7 cellular contexts compared by ENCODE assay signal in genomic region chr7:44087914-44088838, GRCh38. TPM values are rescaled to one million over a fixed set of nuclear protein-coding genes. Genes with fewer than 3 reads are reported as not detected.
A peak's percentile ranks its signal among the peaks of the same experiment; 100 is the strongest.
DNase-seq lines count a peak whose midpoint lies in the region; ATAC-seq, FAIRE-seq and TF ChIP-seq lines count a peak whose summit lies in the region.
"Had no signal": no experiment of that assay in that cellular context is flagged by ENCODE, and none has a peak within 500 bp of the region (broad histone marks: within the 10 kb centered on the region; RNA-seq: fewer than 3 reads in every experiment).

No MANE protein-coding gene starts in this region.

- peak overlapping the region; percentile 25; the same call in 1 of the 2 replicates for H3K4me3 ChIP-seq in GM23248
- H3K4me3 ChIP-seq in neural progenitor cell = no peak overlapping the region

- H3K9me3 Mint-ChIP-seq in neural progenitor cell = no peaks in the 10 kb centered on the region

- no peaks in the 10 kb centered on the region for H3K9me3 ChIP-seq in GM23248 (ENCODE audit: low read depth)
- no peaks in the 10 kb centered on the region for H3K9me3 ChIP-seq in neural progenitor cell (ENCODE audit: low read depth)

- H2AFZ ChIP-seq in GM23248 = peak overlapping the region; percentile 18
- no peak overlapping the region for H2AFZ ChIP-seq in neural progenitor cell (replicated peaks)

- WGBS in GM23248 (ENCODE audit: low coverage in 1 of 2, low lambda C conversion rate in 2 of 2, missing lambda C conversion rate in 2 of 2), 2 experiments = 2% methylated on average over 19 to 20 of the region's 20 CpGs

- H3K4me1 ChIP-seq in GM23248 (ENCODE audit: insufficient read depth) (peaks cover 53% of the 10 kb centered on the region), neural progenitor cell (no peaks in the 10 kb centered on the region)

- H3K4me1 Mint-ChIP-seq in neural progenitor cell = peaks cover 3% of the 10 kb centered on the region

- H3K27ac ChIP-seq in GM23248 (peak overlapping the region; percentile 99), neural progenitor cell (no peak overlapping the region)

- no peak for TF ChIP-seq CTCF in neural progenitor cell (IDR thresholded peaks at IDR 0.05)
- no peak for TF ChIP-seq CTCF in D721Med (IDR thresholded peaks at IDR 0.05; ENCODE audit: insufficient read depth, missing control alignments)

- H4K20me1 ChIP-seq in GM23248 (ENCODE audit: insufficient read depth) = no peaks in the 10 kb centered on the region
- H4K20me1 ChIP-seq in neural progenitor cell (ENCODE audit: low read depth) = no peaks in the 10 kb centered on the region

- no peak for FAIRE-seq in D721Med (lab: Jason Lieb, UNC)

- H3K9ac ChIP-seq in GM23248 (peak overlapping the region; percentile 79), neural progenitor cell (no peak overlapping the region)

- H3K4me2 ChIP-seq in GM23248 (ENCODE audit: unreplicated experiment) (peak overlapping the region; percentile 44), neural progenitor cell (no peak overlapping the region)

- H3K79me2 ChIP-seq in GM23248 (ENCODE audit: insufficient read depth) (no peaks in the 10 kb centered on the region), neural progenitor cell (ENCODE audit: low read depth) (no peaks in the 10 kb centered on the region)

- peaks cover 5% of the 10 kb centered on the region for H3K27me3 Mint-ChIP-seq in neural progenitor cell (ENCODE audit: insufficient read depth, low read depth)

- no peak for ATAC-seq in HG03108 (IDR thresholded peaks at IDR 0.05; ENCODE audit: unreplicated experiment)

- DNase-seq in GM23248 = peak; percentile 96
- peak; percentile 80 for DNase-seq in dedifferentiated amniotic fluid mesenchymal stem cell (ENCODE audit: extremely low spot score)
- DNase-seq in neural progenitor cell (ENCODE audit: low spot score) = no peak
- DNase-seq in D721Med (ENCODE audit: insufficient read length, low spot score) = no peak
- DNase-seq in stimulated activated CD4-positive, alpha-beta T cell treated with anti-CD3 and anti-CD28 coated beads, Interleukin-4, amount 100 ng/mL, for 1 hour = no peak
- DNase-seq: activated CD4-positive, alpha-beta T cell treated with anti-CD3 and anti-CD28 coated beads for 48 hours had no signal

- H3F3A ChIP-seq in GM23248 (ENCODE audit: insufficient read depth) = peaks cover 49% of the 10 kb centered on the region
- no peaks in the 10 kb centered on the region for H3F3A ChIP-seq in neural progenitor cell (ENCODE audit: low read depth)

- no peaks in the 10 kb centered on the region for H3K27me3 ChIP-seq in GM23248 (replicated peaks; ENCODE audit: insufficient read depth)
- H3K27me3 ChIP-seq in neural progenitor cell = peaks cover 14% of the 10 kb centered on the region

- no peaks in the 10 kb centered on the region for H3K36me3 Mint-ChIP-seq in neural progenitor cell

- H3K36me3 ChIP-seq in GM23248 (ENCODE audit: low read depth) (no peaks in the 10 kb centered on the region), neural progenitor cell (no peaks in the 10 kb centered on the region)

- no peak overlapping the region for H3K4me3 Mint-ChIP-seq in neural progenitor cell

- no peaks in the 10 kb centered on the region for H3K9me2 ChIP-seq in GM23248 (ENCODE audit: insufficient read depth)

- peak overlapping the region; percentile 4 for H3K27ac Mint-ChIP-seq in neural progenitor cell

- in situ Hi-C loops in GM23248 (cut with MboI) = loop anchor here (5.0 kb wide), 1 partner anchor 49 kb away; no protein-coding TSS in a partner anchor

RNA-seq across cellular contexts. Expression of gene POLM, which starts 5.8 kb away (rescaled TPM):
- 13.9 and 20.3 TPM in 2 replicates for total RNA-seq in GM23248 (2014; rRNA removed; shearing (Covaris generic))
- polyA plus RNA-seq in GM23248 (2016; fragmentation: Nextera tagmentation; extraction: Ambion mirVana) = 10.7 and 12.9 TPM in 2 replicates
- total RNA-seq in neural progenitor cell (ENCODE audit: low replicate concordance) = 5.9 and 16.4 TPM in 2 replicates

RNA-seq across cellular contexts. Expression of gene AEBP1, which starts 16.0 kb away (rescaled TPM):
- 53.0 and 63.2 TPM in 2 replicates for total RNA-seq in GM23248 (2014; rRNA removed; shearing (Covaris generic))
- 46.6 and 47.0 TPM in 2 replicates for polyA plus RNA-seq in GM23248 (2016; fragmentation: Nextera tagmentation; extraction: Ambion mirVana)
- total RNA-seq in neural progenitor cell (ENCODE audit: low replicate concordance) = 4.5 and 16.7 TPM in 2 replicates

RNA-seq across cellular contexts. Expression of gene PGAM2, which starts 22.8 kb away (rescaled TPM):
- not detected in 2 replicates for total RNA-seq in GM23248 (2014; rRNA removed; shearing (Covaris generic))
- polyA plus RNA-seq in GM23248 (2016; fragmentation: Nextera tagmentation; extraction: Ambion mirVana) = not detected in 2 replicates
- 11.2 and 11.3 TPM in 2 replicates for total RNA-seq in neural progenitor cell (ENCODE audit: low replicate concordance)

RNA-seq across cellular contexts. Expression of gene POLD2, which starts 35.2 kb away (rescaled TPM):
- total RNA-seq in GM23248 (2014; rRNA removed; shearing (Covaris generic)) = 100 and 107 TPM in 2 replicates
- 164 and 166 TPM in 2 replicates for polyA plus RNA-seq in GM23248 (2016; fragmentation: Nextera tagmentation; extraction: Ambion mirVana)
- total RNA-seq in neural progenitor cell (ENCODE audit: low replicate concordance) = 126 and 232 TPM in 2 replicates

RNA-seq across cellular contexts. Expression of gene DBNL, which starts 43.7 kb away (rescaled TPM):
- total RNA-seq in GM23248 (2014; rRNA removed; shearing (Covaris generic)) = 175 and 196 TPM in 2 replicates
- polyA plus RNA-seq in GM23248 (2016; fragmentation: Nextera tagmentation; extraction: Ambion mirVana) = 145 and 163 TPM in 2 replicates
- total RNA-seq in neural progenitor cell (ENCODE audit: low replicate concordance) = 31.4 and 59.5 TPM in 2 replicates

Comparison
In these comparisons a context has a peak if more than half of its experiments do, and no peak if none do; other contexts are left out.
1. DNase-seq: peak in GM23248 (single experiment) and dedifferentiated amniotic fluid mesenchymal stem cell (single experiment); none in neural progenitor cell (single experiment), D721Med (single experiment) and stimulated activated CD4-positive, alpha-beta T cell treated with anti-CD3 and anti-CD28 coated beads, Interleukin-4, amount 100 ng/mL, for 1 hour (single experiment).
2. RNA of gene PGAM2, which starts 22.8 kb away (total RNA-seq): 11.2 to 11.3 TPM in neural progenitor cell; not detected in GM23248; every median in the first group is over 10 times any median in the second.